ENCODE assay signal across 22 cellular contexts in the genomic region with DNA sequence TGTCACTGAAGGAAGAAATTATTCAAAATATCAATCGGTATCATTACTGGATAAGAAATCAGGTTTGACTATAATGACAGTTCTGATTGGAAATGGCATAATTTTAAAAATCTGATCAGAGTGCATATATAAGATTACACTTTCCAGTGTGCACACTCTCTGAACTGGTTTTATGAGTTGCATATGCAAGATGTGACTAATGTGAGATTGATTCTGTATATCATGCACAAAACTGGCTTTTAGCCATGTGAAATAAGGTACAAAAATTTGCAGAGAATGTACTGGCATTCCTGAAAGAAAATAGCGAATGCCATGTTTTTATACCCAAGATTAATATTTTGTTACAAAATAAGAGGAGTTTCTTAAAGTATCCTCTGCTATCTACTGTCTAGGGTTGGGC.
"Had no signal": no experiment of that assay in that cellular context is flagged by ENCODE, and none has a peak within 500 bp of the region (broad histone marks: within the 10 kb centered on the region; RNA-seq: fewer than 3 reads in every experiment).

No MANE protein-coding gene starts in this region.

- H3K4me1 ChIP-seq: prostate gland, right lobe of liver, suprapubic skin had no signal

- H3K4me3 ChIP-seq: esophagus muscularis mucosa, heart left ventricle, prostate gland, right lobe of liver, suprapubic skin had no signal

- H3K9me3 ChIP-seq: esophagus muscularis mucosa, heart left ventricle, prostate gland, right lobe of liver, suprapubic skin had no signal

- H3K4me1 Mint-ChIP-seq: nephron progenitor cell had no signal

- H3K4me3 Mint-ChIP-seq: activated CD4-positive, alpha-beta memory T cell treated with anti-CD3 and anti-CD28 coated beads for 36 hours; activated naive CD4-positive, alpha-beta T cell treated with anti-CD3 and anti-CD28 coated beads for 36 hours; activated T-helper 1 cell treated with anti-CD3 and anti-CD28 coated beads, Interleukin-12 subunit alpha, Interleukin-12 subunit beta, Interleukin-2, Interleukin-4 antibody, amounts not matched to agents 30 ng/mL and 10 ng/mL and 1 ng/mL, durations not matched to agents 14 hours and 24 hours and 36 hours; brain; nephron progenitor cell; type B pancreatic cell had no signal

- ATAC-seq: activated CD4-positive, CD25-positive, alpha-beta regulatory T cell treated with anti-CD3 and anti-CD28 coated beads, Interleukin-2, amount 50 U/mL, for 24 hours; heart left ventricle; left ventricle myocardium superior; right lobe of liver had no signal

- H3K27ac Mint-ChIP-seq: activated naive CD4-positive, alpha-beta T cell treated with anti-CD3 and anti-CD28 coated beads for 36 hours; activated T-helper 1 cell treated with anti-CD3 and anti-CD28 coated beads, Interleukin-12 subunit alpha, Interleukin-12 subunit beta, Interleukin-2, Interleukin-4 antibody, amounts not matched to agents 30 ng/mL and 10 ng/mL and 1 ng/mL, durations not matched to agents 14 hours and 24 hours and 36 hours; brain; nephron progenitor cell; type B pancreatic cell had no signal

- H3K27me3 ChIP-seq: esophagus muscularis mucosa, heart left ventricle, right lobe of liver, suprapubic skin had no signal

- H3K9me3 Mint-ChIP-seq: activated CD4-positive, alpha-beta memory T cell treated with anti-CD3 and anti-CD28 coated beads for 36 hours; activated naive CD4-positive, alpha-beta T cell treated with anti-CD3 and anti-CD28 coated beads for 36 hours; activated T-helper 1 cell treated with anti-CD3 and anti-CD28 coated beads, Interleukin-12 subunit alpha, Interleukin-12 subunit beta, Interleukin-2, Interleukin-4 antibody, amounts not matched to agents 30 ng/mL and 10 ng/mL and 1 ng/mL, durations not matched to agents 14 hours and 24 hours and 36 hours; brain; nephron progenitor cell; type B pancreatic cell had no signal

- H3K27me3 Mint-ChIP-seq: activated CD4-positive, alpha-beta memory T cell treated with anti-CD3 and anti-CD28 coated beads for 36 hours; brain; type B pancreatic cell had no signal

- H3K36me3 ChIP-seq: prostate gland had no signal

- DNase-seq: activated CD4-positive, alpha-beta memory T cell treated with anti-CD3 and anti-CD28 coated beads for 36 hours; activated CD8-positive, alpha-beta memory T cell treated with anti-CD3 and anti-CD28 coated beads, Interleukin-2, amount 50 U/mL, for 4 hours; activated naive CD4-positive, alpha-beta T cell treated with anti-CD3 and anti-CD28 coated beads for 36 hours; amygdala; cerebellar nuclear complex; heart left ventricle; kidney; left ventricle myocardium superior; mesendoderm; nephron progenitor cell; right lobe of liver; stimulated activated CD4-positive, alpha-beta T cell treated with anti-CD3 and anti-CD28 coated beads, Interleukin-2, amount 100 ng/mL, for 24 hours; stimulated activated naive CD4-positive, alpha-beta T cell treated with Interleukin-2 at 50 U/mL for 16 hours had no signal

- FAIRE-seq: endometrium, frontal cortex, kidney had no signal
